In the genomic region with DNA sequence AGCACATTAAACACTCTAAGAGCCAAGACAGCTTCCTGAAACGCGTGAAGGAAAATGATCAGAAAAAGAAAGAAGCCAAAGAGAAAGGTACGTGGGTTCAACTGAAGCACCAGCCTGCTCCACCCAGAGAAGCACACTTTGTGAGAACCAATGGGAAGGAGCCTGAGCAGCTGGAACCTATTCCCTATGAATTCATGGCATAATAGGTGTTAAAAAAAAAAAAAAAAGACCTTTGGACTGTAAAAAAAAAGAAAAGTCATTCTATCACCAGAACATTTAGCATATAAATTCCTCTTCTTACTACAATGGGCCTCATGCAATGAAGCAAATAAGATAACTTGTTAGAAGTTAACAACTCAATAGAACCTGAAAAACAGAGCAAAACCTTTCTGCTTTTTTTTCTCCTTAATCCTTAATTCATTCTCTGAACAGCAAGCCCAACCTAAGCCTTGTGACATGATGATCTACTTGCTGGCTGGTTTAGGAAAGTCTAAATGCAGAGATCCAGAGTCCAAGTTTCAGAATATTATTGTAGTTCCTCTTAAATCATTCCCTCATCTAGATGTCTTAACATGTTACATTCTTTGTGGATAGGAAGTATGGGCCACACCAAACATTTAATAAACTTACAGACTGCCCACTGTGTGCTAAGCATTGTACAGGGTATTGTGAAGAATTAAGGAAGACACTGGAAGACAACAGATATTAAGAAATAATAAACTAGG, we compare ENCODE assay signal across 1 cellular context.
TF ChIP-seq lines count a peak whose summit lies in the region.

No MANE protein-coding gene starts in this region.

TF ChIP-seq in GM23338, 12 proteins besides CTCF, POLR2A, EP300 and RAD21:
- TF ChIP-seq POLR2AphosphoS5 (IDR thresholded peaks at IDR 0.05; ENCODE audit: low read depth) (no peak), JUNB (IDR thresholded peaks at IDR 0.05; ENCODE audit: unreplicated experiment) (no peak), ZNF114 (CRISPR knock-in tag; IDR thresholded peaks at IDR 0.05) (no peak), NANOG (IDR thresholded peaks at IDR 0.05; ENCODE audit: borderline replicate concordance) (no peak), ZNF331 (CRISPR knock-in tag; IDR thresholded peaks at IDR 0.05; ENCODE audit: low read depth) (no peak), STAT1 (IDR thresholded peaks at IDR 0.05; ENCODE audit: unreplicated experiment) (no peak), CREB1 (CRISPR knock-in tag; IDR thresholded peaks at IDR 0.05; ENCODE audit: low read depth) (no peak), EZH2phosphoT487 (IDR thresholded peaks at IDR 0.05; ENCODE audit: unreplicated experiment) (no peak)
- TF ChIP-seq, protein P1, sequence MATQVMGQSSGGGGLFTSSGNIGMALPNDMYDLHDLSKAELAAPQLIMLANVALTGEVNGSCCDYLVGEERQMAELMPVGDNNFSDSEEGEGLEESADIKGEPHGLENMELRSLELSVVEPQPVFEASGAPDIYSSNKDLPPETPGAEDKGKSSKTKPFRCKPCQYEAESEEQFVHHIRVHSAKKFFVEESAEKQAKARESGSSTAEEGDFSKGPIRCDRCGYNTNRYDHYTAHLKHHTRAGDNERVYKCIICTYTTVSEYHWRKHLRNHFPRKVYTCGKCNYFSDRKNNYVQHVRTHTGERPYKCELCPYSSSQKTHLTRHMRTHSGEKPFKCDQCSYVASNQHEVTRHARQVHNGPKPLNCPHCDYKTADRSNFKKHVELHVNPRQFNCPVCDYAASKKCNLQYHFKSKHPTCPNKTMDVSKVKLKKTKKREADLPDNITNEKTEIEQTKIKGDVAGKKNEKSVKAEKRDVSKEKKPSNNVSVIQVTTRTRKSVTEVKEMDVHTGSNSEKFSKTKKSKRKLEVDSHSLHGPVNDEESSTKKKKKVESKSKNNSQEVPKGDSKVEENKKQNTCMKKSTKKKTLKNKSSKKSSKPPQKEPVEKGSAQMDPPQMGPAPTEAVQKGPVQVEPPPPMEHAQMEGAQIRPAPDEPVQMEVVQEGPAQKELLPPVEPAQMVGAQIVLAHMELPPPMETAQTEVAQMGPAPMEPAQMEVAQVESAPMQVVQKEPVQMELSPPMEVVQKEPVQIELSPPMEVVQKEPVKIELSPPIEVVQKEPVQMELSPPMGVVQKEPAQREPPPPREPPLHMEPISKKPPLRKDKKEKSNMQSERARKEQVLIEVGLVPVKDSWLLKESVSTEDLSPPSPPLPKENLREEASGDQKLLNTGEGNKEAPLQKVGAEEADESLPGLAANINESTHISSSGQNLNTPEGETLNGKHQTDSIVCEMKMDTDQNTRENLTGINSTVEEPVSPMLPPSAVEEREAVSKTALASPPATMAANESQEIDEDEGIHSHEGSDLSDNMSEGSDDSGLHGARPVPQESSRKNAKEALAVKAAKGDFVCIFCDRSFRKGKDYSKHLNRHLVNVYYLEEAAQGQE (IDR thresholded peaks at IDR 0.05; ENCODE audit: unreplicated experiment): no peak
- TF ChIP-seq, protein P2, sequence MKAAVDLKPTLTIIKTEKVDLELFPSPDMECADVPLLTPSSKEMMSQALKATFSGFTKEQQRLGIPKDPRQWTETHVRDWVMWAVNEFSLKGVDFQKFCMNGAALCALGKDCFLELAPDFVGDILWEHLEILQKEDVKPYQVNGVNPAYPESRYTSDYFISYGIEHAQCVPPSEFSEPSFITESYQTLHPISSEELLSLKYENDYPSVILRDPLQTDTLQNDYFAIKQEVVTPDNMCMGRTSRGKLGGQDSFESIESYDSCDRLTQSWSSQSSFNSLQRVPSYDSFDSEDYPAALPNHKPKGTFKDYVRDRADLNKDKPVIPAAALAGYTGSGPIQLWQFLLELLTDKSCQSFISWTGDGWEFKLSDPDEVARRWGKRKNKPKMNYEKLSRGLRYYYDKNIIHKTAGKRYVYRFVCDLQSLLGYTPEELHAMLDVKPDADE (IDR thresholded peaks at IDR 0.05): no peak
- TF ChIP-seq, protein P3, sequence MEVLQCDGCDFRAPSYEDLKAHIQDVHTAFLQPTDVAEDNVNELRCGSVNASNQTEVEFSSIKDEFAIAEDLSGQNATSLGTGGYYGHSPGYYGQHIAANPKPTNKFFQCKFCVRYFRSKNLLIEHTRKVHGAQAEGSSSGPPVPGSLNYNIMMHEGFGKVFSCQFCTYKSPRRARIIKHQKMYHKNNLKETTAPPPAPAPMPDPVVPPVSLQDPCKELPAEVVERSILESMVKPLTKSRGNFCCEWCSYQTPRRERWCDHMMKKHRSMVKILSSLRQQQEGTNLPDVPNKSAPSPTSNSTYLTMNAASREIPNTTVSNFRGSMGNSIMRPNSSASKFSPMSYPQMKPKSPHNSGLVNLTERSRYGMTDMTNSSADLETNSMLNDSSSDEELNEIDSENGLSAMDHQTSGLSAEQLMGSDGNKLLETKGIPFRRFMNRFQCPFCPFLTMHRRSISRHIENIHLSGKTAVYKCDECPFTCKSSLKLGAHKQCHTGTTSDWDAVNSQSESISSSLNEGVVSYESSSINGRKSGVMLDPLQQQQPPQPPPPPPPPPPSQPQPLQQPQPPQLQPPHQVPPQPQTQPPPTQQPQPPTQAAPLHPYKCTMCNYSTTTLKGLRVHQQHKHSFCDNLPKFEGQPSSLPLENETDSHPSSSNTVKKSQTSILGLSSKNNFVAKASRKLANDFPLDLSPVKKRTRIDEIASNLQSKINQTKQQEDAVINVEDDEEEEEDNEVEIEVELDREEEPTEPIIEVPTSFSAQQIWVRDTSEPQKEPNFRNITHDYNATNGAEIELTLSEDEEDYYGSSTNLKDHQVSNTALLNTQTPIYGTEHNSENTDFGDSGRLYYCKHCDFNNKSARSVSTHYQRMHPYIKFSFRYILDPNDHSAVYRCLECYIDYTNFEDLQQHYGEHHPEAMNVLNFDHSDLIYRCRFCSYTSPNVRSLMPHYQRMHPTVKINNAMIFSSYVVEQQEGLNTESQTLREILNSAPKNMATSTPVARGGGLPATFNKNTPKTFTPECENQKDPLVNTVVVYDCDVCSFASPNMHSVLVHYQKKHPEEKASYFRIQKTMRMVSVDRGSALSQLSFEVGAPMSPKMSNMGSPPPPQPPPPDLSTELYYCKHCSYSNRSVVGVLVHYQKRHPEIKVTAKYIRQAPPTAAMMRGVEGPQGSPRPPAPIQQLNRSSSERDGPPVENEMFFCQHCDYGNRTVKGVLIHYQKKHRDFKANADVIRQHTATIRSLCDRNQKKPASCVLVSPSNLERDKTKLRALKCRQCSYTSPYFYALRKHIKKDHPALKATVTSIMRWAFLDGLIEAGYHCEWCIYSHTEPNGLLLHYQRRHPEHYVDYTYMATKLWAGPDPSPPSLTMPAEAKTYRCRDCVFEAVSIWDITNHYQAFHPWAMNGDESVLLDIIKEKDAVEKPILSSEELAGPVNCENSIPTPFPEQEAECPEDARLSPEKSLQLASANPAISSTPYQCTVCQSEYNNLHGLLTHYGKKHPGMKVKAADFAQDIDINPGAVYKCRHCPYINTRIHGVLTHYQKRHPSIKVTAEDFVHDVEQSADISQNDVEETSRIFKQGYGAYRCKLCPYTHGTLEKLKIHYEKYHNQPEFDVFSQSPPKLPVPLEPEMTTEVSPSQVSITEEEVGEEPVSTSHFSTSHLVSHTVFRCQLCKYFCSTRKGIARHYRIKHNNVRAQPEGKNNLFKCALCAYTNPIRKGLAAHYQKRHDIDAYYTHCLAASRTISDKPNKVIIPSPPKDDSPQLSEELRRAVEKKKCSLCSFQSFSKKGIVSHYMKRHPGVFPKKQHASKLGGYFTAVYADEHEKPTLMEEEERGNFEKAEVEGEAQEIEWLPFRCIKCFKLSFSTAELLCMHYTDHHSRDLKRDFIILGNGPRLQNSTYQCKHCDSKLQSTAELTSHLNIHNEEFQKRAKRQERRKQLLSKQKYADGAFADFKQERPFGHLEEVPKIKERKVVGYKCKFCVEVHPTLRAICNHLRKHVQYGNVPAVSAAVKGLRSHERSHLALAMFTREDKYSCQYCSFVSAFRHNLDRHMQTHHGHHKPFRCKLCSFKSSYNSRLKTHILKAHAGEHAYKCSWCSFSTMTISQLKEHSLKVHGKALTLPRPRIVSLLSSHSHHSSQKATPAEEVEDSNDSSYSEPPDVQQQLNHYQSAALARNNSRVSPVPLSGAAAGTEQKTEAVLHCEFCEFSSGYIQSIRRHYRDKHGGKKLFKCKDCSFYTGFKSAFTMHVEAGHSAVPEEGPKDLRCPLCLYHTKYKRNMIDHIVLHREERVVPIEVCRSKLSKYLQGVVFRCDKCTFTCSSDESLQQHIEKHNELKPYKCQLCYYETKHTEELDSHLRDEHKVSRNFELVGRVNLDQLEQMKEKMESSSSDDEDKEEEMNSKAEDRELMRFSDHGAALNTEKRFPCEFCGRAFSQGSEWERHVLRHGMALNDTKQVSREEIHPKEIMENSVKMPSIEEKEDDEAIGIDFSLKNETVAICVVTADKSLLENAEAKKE (CRISPR knock-in tag; IDR thresholded peaks at IDR 0.05): no peak
